17 cellular contexts compared by ENCODE assay signal in the genomic region with DNA sequence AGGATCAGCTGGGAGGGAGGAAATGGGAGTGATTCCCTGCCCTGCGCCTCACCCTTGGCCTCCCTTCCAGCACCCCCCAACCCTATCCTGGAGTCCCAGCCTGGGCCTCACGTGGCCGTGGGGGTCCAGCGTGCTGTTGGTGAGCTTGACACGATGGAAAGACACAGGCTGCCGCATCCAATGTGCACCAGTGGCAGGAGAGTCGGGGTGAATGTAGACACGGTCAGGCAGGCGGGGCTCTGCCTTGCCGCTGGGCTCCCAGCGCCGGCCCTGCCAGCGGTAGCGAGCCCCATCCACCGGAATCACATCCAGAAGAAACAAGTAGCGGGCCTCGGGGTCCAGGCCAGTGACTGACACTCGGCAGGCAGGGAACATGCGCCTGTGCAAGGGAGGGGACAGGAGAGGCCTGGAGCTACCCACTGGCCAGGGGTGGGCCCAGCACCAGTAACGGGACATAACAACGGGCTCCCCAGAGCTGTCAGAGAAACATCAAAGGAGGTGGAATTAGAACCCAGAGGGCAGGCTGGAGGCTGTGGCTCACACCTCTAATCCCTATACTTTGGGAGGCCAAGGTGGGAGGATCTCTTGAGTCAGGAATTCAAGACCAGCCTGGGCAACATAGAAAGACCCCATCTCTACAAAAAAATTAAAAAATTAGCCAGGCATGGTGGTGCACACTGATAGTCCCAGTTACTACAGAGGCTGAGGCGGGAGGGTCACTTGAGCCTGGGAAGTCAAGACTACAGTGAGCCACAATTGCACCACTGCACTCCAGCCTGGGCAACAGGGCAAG. TPM values are rescaled to one million over a fixed set of nuclear protein-coding genes. Genes with fewer than 3 reads are reported as not detected.
DNase-seq lines count a peak whose midpoint lies in the region; ATAC-seq and TF ChIP-seq lines count a peak whose summit lies in the region.
"Had no signal": no experiment of that assay in that cellular context is flagged by ENCODE, and none has a peak within 500 bp of the region (broad histone marks: within the 10 kb centered on the region; RNA-seq: fewer than 3 reads in every experiment).

No MANE protein-coding gene starts in this region.

- H3K9me3 ChIP-seq in HEK293 (ENCODE audit: control insufficient read depth, insufficient read depth, low read depth, low read length): no peaks in the 10 kb centered on the region
- H3K9me3 ChIP-seq: SK-N-SH, testis had no signal

- POLR2A ChIA-PET in HEK293 (lab: Yijun Ruan, JAX): interaction anchor here (2.4 to 3.3 kb wide), 2 partner anchors 13 to 23 kb away, joined by 7 to 26 read pairs; partner anchors contain the start of genes ALDOA and PPP4C

- no peak overlapping the region for H3K4me3 Mint-ChIP-seq in T-helper 2 cell treated with Interferon-gamma antibody and Interleukin-4, amounts not matched to agents 5 μg/mL and 100 μg/mL, for 36 hours
- H3K4me3 Mint-ChIP-seq in dendritic cell treated with granulocyte-macrophage colony-stimulating factor and Interleukin-4, amounts not matched to agents 40 ng/mL and 50 ng/mL, for 4 days: no peak overlapping the region
- H3K4me3 Mint-ChIP-seq: activated naive CD8-positive, alpha-beta T cell treated with anti-CD3 and anti-CD28 coated beads, Interleukin-2, amount 50 U/mL, for 24 hours had no signal

- no peak overlapping the region for H3K4me3 ChIP-seq in HEK293 (ENCODE audit: low read depth, low read length)
- H3K4me3 ChIP-seq: cardiac muscle cell, testis had no signal

- H3K27me3 Mint-ChIP-seq in T-helper 2 cell treated with Interferon-gamma antibody and Interleukin-4, amounts not matched to agents 5 μg/mL and 100 μg/mL, for 36 hours (ENCODE audit: low read depth): no peaks in the 10 kb centered on the region
- no peaks in the 10 kb centered on the region for H3K27me3 Mint-ChIP-seq in dendritic cell treated with granulocyte-macrophage colony-stimulating factor and Interleukin-4, amounts not matched to agents 40 ng/mL and 50 ng/mL, for 4 days
- H3K27me3 Mint-ChIP-seq: activated naive CD8-positive, alpha-beta T cell treated with anti-CD3 and anti-CD28 coated beads, Interleukin-2, amount 50 U/mL, for 24 hours had no signal

- peaks cover 0 to 32% of the 10 kb centered on the region in 2 experiments; a peak in 1 of 3 replicates for H3K36me3 ChIP-seq in HEK293 (ENCODE audit: control insufficient read depth in 2 of 2, insufficient read depth in 1 of 2, low read length in 2 of 2)

- H3K36me3 Mint-ChIP-seq in T-helper 2 cell treated with Interferon-gamma antibody and Interleukin-4, amounts not matched to agents 5 μg/mL and 100 μg/mL, for 36 hours (ENCODE audit: low read depth): peaks cover 22% of the 10 kb centered on the region
- H3K36me3 Mint-ChIP-seq in dendritic cell treated with granulocyte-macrophage colony-stimulating factor and Interleukin-4, amounts not matched to agents 40 ng/mL and 50 ng/mL, for 4 days (ENCODE audit: low read depth): peaks cover 51% of the 10 kb centered on the region

- intact Hi-C loops in dendritic cell treated with granulocyte-macrophage colony-stimulating factor and Interleukin-4, amounts not matched to agents 40 ng/mL and 50 ng/mL, for 4 days (cut with micrococcal nuclease): no loop called here
- intact Hi-C loops in posterior vena cava (cut with DNase I): no loop called here

- ATAC-seq in GM19328 (IDR thresholded peaks at IDR 0.05; ENCODE audit: unreplicated experiment): no peak
- ATAC-seq: activated naive CD8-positive, alpha-beta T cell treated with anti-CD3 and anti-CD28 coated beads, Interleukin-2, amount 50 U/mL, for 24 hours had no signal

- CTCF ChIA-PET in HEK293 (lab: Yijun Ruan, JAX): no interaction called here

- no peak overlapping the region for H3K27ac ChIP-seq in HEK293 (ENCODE audit: extremely low read depth, low read depth, low read length)
- H3K27ac ChIP-seq: testis had no signal

- peaks cover 28% of the 10 kb centered on the region for H3K4me1 Mint-ChIP-seq in T-helper 2 cell treated with Interferon-gamma antibody and Interleukin-4, amounts not matched to agents 5 μg/mL and 100 μg/mL, for 36 hours (ENCODE audit: low read depth)
- peaks cover 87% of the 10 kb centered on the region for H3K4me1 Mint-ChIP-seq in dendritic cell treated with granulocyte-macrophage colony-stimulating factor and Interleukin-4, amounts not matched to agents 40 ng/mL and 50 ng/mL, for 4 days (ENCODE audit: low read depth)

- H3K9me3 Mint-ChIP-seq in T-helper 2 cell treated with Interferon-gamma antibody and Interleukin-4, amounts not matched to agents 5 μg/mL and 100 μg/mL, for 36 hours: no peaks in the 10 kb centered on the region
- H3K9me3 Mint-ChIP-seq in dendritic cell treated with granulocyte-macrophage colony-stimulating factor and Interleukin-4, amounts not matched to agents 40 ng/mL and 50 ng/mL, for 4 days: peaks cover 8% of the 10 kb centered on the region
- H3K9me3 Mint-ChIP-seq: activated naive CD8-positive, alpha-beta T cell treated with anti-CD3 and anti-CD28 coated beads, Interleukin-2, amount 50 U/mL, for 24 hours; CD8-positive, alpha-beta T cell had no signal

- no peak for TF ChIP-seq CTCF in HEK293 (tag by site-specific recombination; IDR thresholded peaks at IDR 0.05)

- DNase-seq in T-helper 2 cell treated with Interferon-gamma antibody and Interleukin-4, amounts not matched to agents 5 μg/mL and 100 μg/mL, for 36 hours (ENCODE audit: low spot score): no peak
- DNase-seq in T-helper 2 cell (no peak), posterior vena cava (ENCODE audit: low spot score) (peak; percentile 75), hippocampal formation (lab: John Stamatoyannopoulos, UW) (no peak), NCI-H1694 treated with DMSO at 0.1 percent for 48 hours (lab: John Stamatoyannopoulos, UW) (no peak)
- DNase-seq: activated naive CD8-positive, alpha-beta T cell treated with anti-CD3 and anti-CD28 coated beads, Interleukin-2, amount 50 U/mL, for 24 hours; GOT3; NCI-H2081; NCI-H524; SK-N-SH; testis had no signal

- H3K4me1 ChIP-seq in HEK293 (ENCODE audit: control insufficient read depth, insufficient read depth, low read length): no peaks in the 10 kb centered on the region

- peak overlapping the region; percentile 66 for H3K27ac Mint-ChIP-seq in T-helper 2 cell treated with Interferon-gamma antibody and Interleukin-4, amounts not matched to agents 5 μg/mL and 100 μg/mL, for 36 hours
- peak overlapping the region; percentile 94 for H3K27ac Mint-ChIP-seq in dendritic cell treated with granulocyte-macrophage colony-stimulating factor and Interleukin-4, amounts not matched to agents 40 ng/mL and 50 ng/mL, for 4 days

TF ChIP-seq in HEK293, 187 proteins besides CTCF, POLR2A, EP300 and RAD21:
- TF ChIP-seq, protein P1, sequence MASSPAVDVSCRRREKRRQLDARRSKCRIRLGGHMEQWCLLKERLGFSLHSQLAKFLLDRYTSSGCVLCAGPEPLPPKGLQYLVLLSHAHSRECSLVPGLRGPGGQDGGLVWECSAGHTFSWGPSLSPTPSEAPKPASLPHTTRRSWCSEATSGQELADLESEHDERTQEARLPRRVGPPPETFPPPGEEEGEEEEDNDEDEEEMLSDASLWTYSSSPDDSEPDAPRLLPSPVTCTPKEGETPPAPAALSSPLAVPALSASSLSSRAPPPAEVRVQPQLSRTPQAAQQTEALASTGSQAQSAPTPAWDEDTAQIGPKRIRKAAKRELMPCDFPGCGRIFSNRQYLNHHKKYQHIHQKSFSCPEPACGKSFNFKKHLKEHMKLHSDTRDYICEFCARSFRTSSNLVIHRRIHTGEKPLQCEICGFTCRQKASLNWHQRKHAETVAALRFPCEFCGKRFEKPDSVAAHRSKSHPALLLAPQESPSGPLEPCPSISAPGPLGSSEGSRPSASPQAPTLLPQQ (tag by site-specific recombination; IDR thresholded peaks at IDR 0.05): peak; percentile 75
- peak; percentile 88 for TF ChIP-seq ZNF121 (tag by site-specific recombination; IDR thresholded peaks at IDR 0.05)
- no peak for TF ChIP-seq KLF8 (tag by site-specific recombination; IDR thresholded peaks at IDR 0.05)
- TF ChIP-seq ZFP69B (tag by site-specific recombination; IDR thresholded peaks at IDR 0.05): 0 out of 2 replicates have a peak, but pooled peaks have one; percentile 53
- TF ChIP-seq SP2 (tag by site-specific recombination; IDR thresholded peaks at IDR 0.05): peak; percentile 35
- TF ChIP-seq ZNF600 (tag by site-specific recombination; IDR thresholded peaks at IDR 0.05): peak; percentile 59
- TF ChIP-seq, protein P2, sequence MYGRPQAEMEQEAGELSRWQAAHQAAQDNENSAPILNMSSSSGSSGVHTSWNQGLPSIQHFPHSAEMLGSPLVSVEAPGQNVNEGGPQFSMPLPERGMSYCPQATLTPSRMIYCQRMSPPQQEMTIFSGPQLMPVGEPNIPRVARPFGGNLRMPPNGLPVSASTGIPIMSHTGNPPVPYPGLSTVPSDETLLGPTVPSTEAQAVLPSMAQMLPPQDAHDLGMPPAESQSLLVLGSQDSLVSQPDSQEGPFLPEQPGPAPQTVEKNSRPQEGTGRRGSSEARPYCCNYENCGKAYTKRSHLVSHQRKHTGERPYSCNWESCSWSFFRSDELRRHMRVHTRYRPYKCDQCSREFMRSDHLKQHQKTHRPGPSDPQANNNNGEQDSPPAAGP (tag by site-specific recombination; IDR thresholded peaks at IDR 0.05): no peak

RNA-seq across cellular contexts. Expression of gene TBX6, which starts 2.7 kb away (rescaled TPM):
- total RNA-seq in posterior vena cava: under 1 TPM; 0.46 to 0.57 TPM
- total RNA-seq: A172 had no signal

RNA-seq across cellular contexts. Expression of gene YPEL3, which starts 7.0 kb away (rescaled TPM):
- total RNA-seq in posterior vena cava: 10 to 100 TPM; 26.1 to 31.4 TPM

RNA-seq across cellular contexts. Expression of gene PPP4C, which starts 13.2 kb away (rescaled TPM):
- total RNA-seq in posterior vena cava: 10 to 100 TPM; 40.0 to 46.9 TPM

RNA-seq across cellular contexts. Expression of gene ALDOA, which starts 23.5 kb away (rescaled TPM):
- 100 to 1,000 TPM; 937 to 987 TPM for total RNA-seq in posterior vena cava

RNA-seq across cellular contexts. Expression of gene GDPD3, which starts 24.3 kb away (rescaled TPM):
- total RNA-seq in posterior vena cava: 1 to 10 TPM; 3.7 to 4.0 TPM
